In genomic region chr16:66342294-66342900, GRCh38 we compare ENCODE assay signal across 8 cellular contexts. TPM values are rescaled to one million over a fixed set of nuclear protein-coding genes. Genes with fewer than 3 reads are reported as not detected.
DNase-seq lines count a peak whose midpoint lies in the region; ATAC-seq and TF ChIP-seq lines count a peak whose summit lies in the region.

No MANE protein-coding gene starts in this region.

- H3K27ac ChIP-seq in fibroblast of lung (ENCODE audit: insufficient read depth, low read length) = no peak overlapping the region

- TF ChIP-seq CTCF in fibroblast of lung (conservative IDR thresholded peaks at IDR 0.05 in 1 of 2, IDR thresholded peaks at IDR 0.05 in 1 of 2; ENCODE audit: low read depth in 1 of 2, low read length in 2 of 2) = peak; percentile 39 to 81

- no peaks in the 10 kb centered on the region for H3K36me3 ChIP-seq in fibroblast of lung (ENCODE audit: control insufficient read depth, insufficient read depth, low read length)

- no peaks in the 10 kb centered on the region for H3K4me1 ChIP-seq in fibroblast of lung (ENCODE audit: control insufficient read depth, extremely low read depth, insufficient read depth, low read length)

- no peak for ATAC-seq in HG03196 (IDR thresholded peaks at IDR 0.05; ENCODE audit: unreplicated experiment)
- no peak for ATAC-seq in GM19351 (IDR thresholded peaks at IDR 0.05; ENCODE audit: unreplicated experiment)

- no peaks in the 10 kb centered on the region for H4K20me1 ChIP-seq in fibroblast of lung (ENCODE audit: control insufficient read depth, extremely low read depth, insufficient read depth, low read length)

- H3K79me2 ChIP-seq in fibroblast of lung (ENCODE audit: control insufficient read depth, insufficient read depth, low read length) = no peaks in the 10 kb centered on the region

- no peaks in the 10 kb centered on the region for H3K9me3 ChIP-seq in fibroblast of lung (ENCODE audit: control insufficient read depth, insufficient read depth, low read depth, low read length)

- no peak overlapping the region for H3K9ac ChIP-seq in fibroblast of lung (ENCODE audit: insufficient read depth, low read length)

- no peak overlapping the region for H3K4me3 ChIP-seq in fibroblast of lung (replicated peaks in 1 of 4; ENCODE audit: control extremely low read depth in 1 of 4, insufficient read depth in 1 of 4, low read depth in 3 of 4, low read length in 4 of 4)

- peak; percentile 10 for DNase-seq in activated gamma-delta T cell treated with Interleukin-2 at 50 U/mL for 16 hours
- DNase-seq in activated gamma-delta T cell (lab: John Stamatoyannopoulos, UW) = no peak
- DNase-seq in OCI-M1 (lab: John Stamatoyannopoulos, UW) = peak; percentile 46
- DNase-seq in fibroblast of lung (ENCODE audit: low read depth in 2 of 2) = no peak
- DNase-seq in stimulated activated CD8-positive, alpha-beta memory T cell treated with anti-CD3 and anti-CD28 coated beads, Interleukin-15, amount 100 ng/mL, for 24 hours (ENCODE audit: low read depth) = peak; percentile 7
- DNase-seq in pons (ENCODE audit: low spot score) = no peak

- no peak overlapping the region for H2AFZ ChIP-seq in fibroblast of lung (ENCODE audit: low read length)

- H3K27me3 ChIP-seq in fibroblast of lung (ENCODE audit: control insufficient read depth, insufficient read depth, low read length) = peaks cover 12% of the 10 kb centered on the region

- H3K4me2 ChIP-seq in fibroblast of lung (ENCODE audit: extremely low read depth, insufficient read depth, low read length) = no peak overlapping the region

RNA-seq across cellular contexts. Expression of gene CDH5, which starts 24.1 kb away (rescaled TPM):
- total RNA-seq in fibroblast of lung = under 0.01 TPM in 1 of 2 replicates, not detected in the other
- polyA plus RNA-seq in fibroblast of lung = 0.02 and 0.07 TPM in 2 replicates
- polyA plus RNA-seq in fibroblast of lung (2012) = not detected in 2 replicates
- polyA minus RNA-seq in fibroblast of lung (ENCODE audit: low replicate concordance) = 0.20 TPM in 1 of 2 replicates, not detected in the other

Comparison
In these comparisons a context has a peak if more than half of its experiments do, and no peak if none do; other contexts are left out.
1. DNase-seq: peak in activated gamma-delta T cell treated with Interleukin-2 at 50 U/mL for 16 hours (single experiment), OCI-M1 (single experiment) and stimulated activated CD8-positive, alpha-beta memory T cell treated with anti-CD3 and anti-CD28 coated beads, Interleukin-15, amount 100 ng/mL, for 24 hours (single experiment); none in activated gamma-delta T cell (single experiment), fibroblast of lung (0 of 2) and pons (single experiment).